Comparison of ENCODE assay signal across 34 cellular contexts in genomic region chrX:139015627-139016026, GRCh38.
"Had no signal": no experiment of that assay in that cellular context is flagged by ENCODE, and none has a peak within 500 bp of the region (broad histone marks: within the 10 kb centered on the region; RNA-seq: fewer than 3 reads in every experiment).

No MANE protein-coding gene starts in this region.

- ATAC-seq: activated CD4-positive, alpha-beta T cell treated with anti-CD3 and anti-CD28 coated beads for 36 hours; activated CD8-positive, alpha-beta memory T cell treated with anti-CD3 and anti-CD28 coated beads, Interleukin-2, amount 10 ng/mL, durations not matched to agents 7 days and 5 days; activated CD8-positive, alpha-beta T cell treated with anti-CD3 and anti-CD28 coated beads, Interleukin-2, amount 10 ng/mL, durations not matched to agents 7 days and 5 days; activated naive CD8-positive, alpha-beta T cell treated with anti-CD3 and anti-CD28 coated beads, Interleukin-2, amount 50 U/mL, for 24 hours; activated T-cell treated with anti-CD3 and anti-CD28 coated beads, Interleukin-2, amount 50 U/mL, for 4 hours; activated T-cell treated with anti-CD3 and anti-CD28 coated beads, Interleukin-2, amount 50 U/mL, for 72 hours; activated T-helper 17 cell treated with anti-CD3 and anti-CD28 coated beads, Interleukin-2, amount 50 U/mL, for 72 hours; body of pancreas had no signal

- FAIRE-seq: TTC549 had no signal

- H3K27me3 ChIP-seq: ascending aorta, body of pancreas, brain microvascular endothelial cell, breast epithelium had no signal

- H3K9me3 ChIP-seq: body of pancreas had no signal

- H3K27ac ChIP-seq: ascending aorta, body of pancreas, brain microvascular endothelial cell, breast epithelium, VCaP had no signal

- H3K36me3 ChIP-seq: ascending aorta, brain microvascular endothelial cell, breast epithelium had no signal

- DNase-seq: activated B cell treated with CpG ODN at 0.5 μM for 24 hours; activated CD4-positive, alpha-beta memory T cell treated with anti-CD3 and anti-CD28 coated beads, Interleukin-2, amount 10 ng/mL, durations not matched to agents 7 days and 5 days; activated CD4-positive, alpha-beta T cell treated with anti-CD3 and anti-CD28 coated beads for 36 hours; activated CD4-positive, alpha-beta T cell treated with anti-CD3 and anti-CD28 coated beads for 48 hours; activated CD4-positive, alpha-beta T cell treated with anti-CD3 and anti-CD28 coated beads, Interleukin-2, amount 10 ng/mL, durations not matched to agents 7 days and 5 days; activated CD4-positive, alpha-beta T cell treated with anti-CD3 and anti-CD28 coated beads, Interleukin-2, amount 50 U/mL, for 48 hours; activated CD4-positive, CD25-positive, alpha-beta regulatory T cell treated with anti-CD3 and anti-CD28 coated beads, Interleukin-2, amount 50 U/mL, for 72 hours; activated CD8-positive, alpha-beta memory T cell treated with anti-CD3 and anti-CD28 coated beads for 24 hours; activated CD8-positive, alpha-beta memory T cell treated with anti-CD3 and anti-CD28 coated beads, Interleukin-2, amount 10 ng/mL, durations not matched to agents 7 days and 5 days; activated CD8-positive, alpha-beta T cell treated with anti-CD3 and anti-CD28 coated beads, Interleukin-2, amount 10 ng/mL, durations not matched to agents 7 days and 5 days; activated effector memory CD4-positive, alpha-beta T cell treated with anti-CD3 and anti-CD28 coated beads, Interleukin-2, amount 50 U/mL, for 16 hours; activated gamma-delta T cell treated with Interleukin-2 at 50 U/mL for 16 hours; activated naive CD4-positive, alpha-beta T cell; activated naive CD4-positive, alpha-beta T cell treated with anti-CD3 and anti-CD28 coated beads for 36 hours; activated naive CD4-positive, alpha-beta T cell treated with anti-CD3 and anti-CD28 coated beads, Interleukin-2, amount 50 U/mL, for 16 hours; activated naive CD8-positive, alpha-beta T cell treated with anti-CD3 and anti-CD28 coated beads, Interleukin-2, amount 10 ng/mL, durations not matched to agents 7 days and 5 days; activated naive CD8-positive, alpha-beta T cell treated with anti-CD3 and anti-CD28 coated beads, Interleukin-2, amount 50 U/mL, for 24 hours; activated T-cell treated with anti-CD3 and anti-CD28 coated beads for 4 hours; activated T-cell treated with anti-CD3 and anti-CD28 coated beads, Interleukin-2, amount 50 U/mL, for 1 hour; activated T-cell treated with anti-CD3 and anti-CD28 coated beads, Interleukin-2, amount 50 U/mL, for 4 hours; activated T-cell treated with anti-CD3 and anti-CD28 coated beads, Interleukin-2, amount 50 U/mL, for 72 hours; amygdala; anterior cingulate cortex; body of pancreas; brain microvascular endothelial cell; central memory CD4-positive, alpha-beta T cell; T-helper 1 cell; T-helper 2 cell; T-helper 9 cell had no signal

- H3K4me1 ChIP-seq: ascending aorta, body of pancreas, breast epithelium had no signal

- H3K4me3 ChIP-seq: ascending aorta, body of pancreas, breast epithelium had no signal
